ENCODE assay signal across 12 cellular contexts in the genomic region with DNA sequence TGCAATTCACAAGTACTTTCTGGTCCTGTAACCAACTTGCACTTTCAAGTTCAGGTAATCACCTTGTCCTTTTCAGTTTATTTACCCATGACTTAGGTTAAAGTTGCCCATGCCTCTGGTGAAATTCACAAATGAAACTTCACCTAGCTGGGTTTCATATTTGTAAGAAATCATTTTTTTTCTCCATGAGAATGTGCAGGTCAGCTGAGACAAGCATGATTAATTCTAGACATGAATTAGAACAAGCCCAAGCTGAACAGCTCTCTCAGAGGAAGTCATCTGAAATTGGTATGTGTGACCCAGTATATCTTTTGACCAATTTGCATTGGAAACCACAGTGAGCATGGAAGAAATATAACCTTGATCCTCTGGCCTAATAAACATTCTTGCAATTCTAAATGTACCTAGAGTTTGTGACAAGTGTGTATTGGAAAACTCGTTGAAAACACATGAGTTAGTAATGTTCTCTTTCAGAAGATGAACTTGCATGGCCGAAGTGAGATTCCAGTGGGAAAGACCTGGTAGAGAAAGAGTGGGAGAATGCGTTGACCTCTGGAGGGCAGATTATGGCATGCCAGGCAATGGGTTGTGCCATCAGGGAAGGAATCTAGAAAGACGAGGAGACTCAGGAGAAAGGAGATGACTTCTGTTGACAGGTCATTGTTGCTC.
A peak's percentile ranks its signal among the peaks of the same experiment; 100 is the strongest.
DNase-seq lines count a peak whose midpoint lies in the region; ATAC-seq and TF ChIP-seq lines count a peak whose summit lies in the region.
"Had no signal": no experiment of that assay in that cellular context is flagged by ENCODE, and none has a peak within 500 bp of the region (broad histone marks: within the 10 kb centered on the region; RNA-seq: fewer than 3 reads in every experiment).

No MANE protein-coding gene starts in this region.

- peaks cover 10% of the 10 kb centered on the region for H3K9me3 Mint-ChIP-seq in nephron

- H3K4me1 Mint-ChIP-seq in nephron, result peaks cover 59% of the 10 kb centered on the region

- DNase-seq in GM13976 (ENCODE audit: low spot score) (peak; percentile 44), NCI-H226 (no peak), H4 (ENCODE audit: low spot score) (no peak), DMS114 treated with DMSO at 0.1 percent for 48 hours (lab: John Stamatoyannopoulos, UW; ENCODE audit: unreplicated experiment) (no peak), medulla oblongata (ENCODE audit: extremely low spot score) (no peak)
- DNase-seq: activated T-cell treated with anti-CD3 and anti-CD28 coated beads, Interleukin-2, amount 50 U/mL, for 24 hours; CD8-positive, alpha-beta T cell; effector CD4-positive, alpha-beta T cell had no signal

- in situ Hi-C loops in GM13976 (cut with MboI; ENCODE audit: low sequenced_read_pairs, unreplicated experiment), result no loop called here

- ATAC-seq in GM21526 (IDR thresholded peaks at IDR 0.05; ENCODE audit: low FRiP score, unreplicated experiment), result peak; percentile 48
- ATAC-seq in HG03521 (IDR thresholded peaks at IDR 0.05; ENCODE audit: unreplicated experiment), result peak; percentile 47
- ATAC-seq: CD8-positive, alpha-beta T cell; SK-N-SH treated with all-trans-retinoic acid at 6 μM for 48 hours had no signal

- H3K4me3 Mint-ChIP-seq in nephron, result no peak overlapping the region
- H3K4me3 Mint-ChIP-seq: activated T-cell treated with anti-CD3 and anti-CD28 coated beads, Interleukin-2, amount 50 U/mL, for 24 hours; CD8-positive, alpha-beta T cell had no signal

- H3K27me3 Mint-ChIP-seq in nephron (ENCODE audit: low read depth), result no peaks in the 10 kb centered on the region
- H3K27me3 Mint-ChIP-seq: activated T-cell treated with anti-CD3 and anti-CD28 coated beads, Interleukin-2, amount 50 U/mL, for 24 hours had no signal

- TF ChIP-seq CTCF in GM13976 (IDR thresholded peaks at IDR 0.05; ENCODE audit: borderline replicate concordance, control extremely low read depth, extremely low read depth, insufficient read depth, missing control alignments) (no peak), nephron (IDR thresholded peaks at IDR 0.05; ENCODE audit: unreplicated experiment in 3 of 3) (no peak)

- peak overlapping the region; percentile 85 to 98 (median 93) for H3K27ac Mint-ChIP-seq in nephron
- H3K27ac Mint-ChIP-seq: activated T-cell treated with anti-CD3 and anti-CD28 coated beads, Interleukin-2, amount 50 U/mL, for 24 hours; CD8-positive, alpha-beta T cell had no signal

- peaks cover 11% of the 10 kb centered on the region for H3K36me3 Mint-ChIP-seq in nephron (ENCODE audit: low read depth)
